ENCODE assay signal across 8 cellular contexts in genomic region chr3:104628185-104628789, GRCh38.
DNase-seq lines count a peak whose midpoint lies in the region; ATAC-seq, FAIRE-seq and TF ChIP-seq lines count a peak whose summit lies in the region.

No MANE protein-coding gene starts in this region.

- H3K36me3 ChIP-seq in GM06990 (ENCODE audit: control insufficient read depth, insufficient read depth, low read length) (no peaks in the 10 kb centered on the region), H7 (replicated peaks; ENCODE audit: control insufficient read depth, insufficient read depth, low read length) (no peaks in the 10 kb centered on the region), astrocyte (ENCODE audit: insufficient read depth, low read length) (no peaks in the 10 kb centered on the region), gastrocnemius medialis (no peaks in the 10 kb centered on the region)

- no peak for FAIRE-seq in astrocyte (lab: Jason Lieb, UNC)

- peaks cover 17% of the 10 kb centered on the region for H3K4me1 Mint-ChIP-seq in astrocyte (ENCODE audit: low read depth, unreplicated experiment)
- H3K4me1 Mint-ChIP-seq in natural killer cell treated with Interleukin-12 subunit alpha and Interleukin-12 subunit beta and Interleukin-15 and Interleukin-18, amount 100 ng/mL, for 72 hours (ENCODE audit: low read depth in 2 of 2): no peaks in the 10 kb centered on the region

- DNase-seq in GM06990 (ENCODE audit: extremely low read depth, insufficient read length): no peak
- peak; percentile 46 for DNase-seq in H7
- DNase-seq in NCI-H1092 (lab: John Stamatoyannopoulos, UW): peak; percentile 15
- peak; percentile 55 for DNase-seq in astrocyte (ENCODE audit: low read depth)
- no peak for DNase-seq in left lobe of liver (ENCODE audit: low spot score)
- no peak for DNase-seq in gastrocnemius medialis
- DNase-seq in natural killer cell treated with Interleukin-12 subunit alpha and Interleukin-12 subunit beta and Interleukin-15 and Interleukin-18, amount 100 ng/mL, for 72 hours (ENCODE audit: low spot score): no peak

- ATAC-seq in left lobe of liver: peak; percentile 93
- no peak for ATAC-seq in activated CD4-positive, CD25-positive, alpha-beta regulatory T cell treated with anti-CD3 and anti-CD28 coated beads, Interleukin-2, amount 50 U/mL, for 24 hours
- ATAC-seq in gastrocnemius medialis: no peak
- no peak for ATAC-seq in natural killer cell treated with Interleukin-12 subunit alpha and Interleukin-12 subunit beta and Interleukin-15 and Interleukin-18, amount 100 ng/mL, for 72 hours

- H3K27ac Mint-ChIP-seq in astrocyte (ENCODE audit: unreplicated experiment): peak overlapping the region; percentile 54
- no peak overlapping the region for H3K27ac Mint-ChIP-seq in natural killer cell treated with Interleukin-12 subunit alpha and Interleukin-12 subunit beta and Interleukin-15 and Interleukin-18, amount 100 ng/mL, for 72 hours

- TF ChIP-seq CTCF in GM06990 (IDR thresholded peaks at IDR 0.05; ENCODE audit: insufficient read depth, low read length, poor library complexity, severe bottlenecking): peak; percentile 62
- peak; percentile 81 for TF ChIP-seq CTCF in astrocyte (IDR thresholded peaks at IDR 0.05; ENCODE audit: insufficient read depth, low read depth, low read length)
- no peak for TF ChIP-seq CTCF in gastrocnemius medialis (IDR thresholded peaks at IDR 0.05 in 4 of 5, conservative IDR thresholded peaks at IDR 0.05 in 1 of 5)

- H3K27ac ChIP-seq in astrocyte (ENCODE audit: low read depth, low read length): peak overlapping the region; percentile 75
- no peak overlapping the region for H3K27ac ChIP-seq in gastrocnemius medialis

- H3K27me3 Mint-ChIP-seq in astrocyte (ENCODE audit: low read depth, unreplicated experiment): no peaks in the 10 kb centered on the region
- H3K27me3 Mint-ChIP-seq in natural killer cell treated with Interleukin-12 subunit alpha and Interleukin-12 subunit beta and Interleukin-15 and Interleukin-18, amount 100 ng/mL, for 72 hours: no peaks in the 10 kb centered on the region

- TF ChIP-seq POLR2A in gastrocnemius medialis (IDR thresholded peaks at IDR 0.05): no peak

- no peak overlapping the region for H2AFZ ChIP-seq in astrocyte (ENCODE audit: low read depth, low read length)

- intact Hi-C loops in gastrocnemius medialis (cut with DNase I; ENCODE audit: low total_unique reads): no loop called here

- H3K79me2 ChIP-seq in astrocyte (ENCODE audit: insufficient read depth, low read length): no peaks in the 10 kb centered on the region

- H3K9me3 ChIP-seq in astrocyte (ENCODE audit: insufficient read depth, low read depth, low read length) (no peaks in the 10 kb centered on the region), gastrocnemius medialis (no peaks in the 10 kb centered on the region)

- H3K4me1 ChIP-seq in astrocyte (ENCODE audit: insufficient read depth, low read length) (peaks cover 14% of the 10 kb centered on the region), gastrocnemius medialis (no peaks in the 10 kb centered on the region)

- peak overlapping the region; percentile 74 for H3K4me2 ChIP-seq in astrocyte (ENCODE audit: low read length)

- H3K9me3 Mint-ChIP-seq in astrocyte (ENCODE audit: unreplicated experiment): peaks cover 3% of the 10 kb centered on the region
- peaks cover 3% of the 10 kb centered on the region for H3K9me3 Mint-ChIP-seq in natural killer cell treated with Interleukin-12 subunit alpha and Interleukin-12 subunit beta and Interleukin-15 and Interleukin-18, amount 100 ng/mL, for 72 hours

- no peaks in the 10 kb centered on the region for H3K27me3 ChIP-seq in GM06990 (replicated peaks; ENCODE audit: control insufficient read depth, insufficient read depth, low read length)
- no peaks in the 10 kb centered on the region for H3K27me3 ChIP-seq in H7 (ENCODE audit: control insufficient read depth, insufficient read depth, low read length)
- no peaks in the 10 kb centered on the region for H3K27me3 ChIP-seq in astrocyte (ENCODE audit: insufficient read depth, low read length)
- H3K27me3 ChIP-seq in gastrocnemius medialis: no peaks in the 10 kb centered on the region

- in situ Hi-C loops in gastrocnemius medialis (cut with MboI; ENCODE audit: low sequenced_read_pairs in 4 of 4): loop anchor here in 1 of 4 donors (25.0 kb wide), 1 partner anchor 109 kb away; no protein-coding TSS in a partner anchor

- no peak overlapping the region for H3K4me3 ChIP-seq in GM06990 (replicated peaks; ENCODE audit: low read depth, low read length)
- H3K4me3 ChIP-seq in H7 (ENCODE audit: insufficient read depth, low read depth, low read length): no peak overlapping the region
- H3K4me3 ChIP-seq in astrocyte (ENCODE audit: insufficient read depth, low read depth, low read length): no peak overlapping the region
- H3K4me3 ChIP-seq in gastrocnemius medialis: no peak overlapping the region

- no peaks in the 10 kb centered on the region for H3K36me3 Mint-ChIP-seq in astrocyte (ENCODE audit: low read depth, unreplicated experiment)
- no peaks in the 10 kb centered on the region for H3K36me3 Mint-ChIP-seq in natural killer cell treated with Interleukin-12 subunit alpha and Interleukin-12 subunit beta and Interleukin-15 and Interleukin-18, amount 100 ng/mL, for 72 hours

- no peak overlapping the region for H3K4me3 Mint-ChIP-seq in astrocyte (ENCODE audit: unreplicated experiment)
- no peak overlapping the region for H3K4me3 Mint-ChIP-seq in natural killer cell treated with Interleukin-12 subunit alpha and Interleukin-12 subunit beta and Interleukin-15 and Interleukin-18, amount 100 ng/mL, for 72 hours

- H3K9ac ChIP-seq in astrocyte (ENCODE audit: low read length): peak overlapping the region; percentile 52

- H4K20me1 ChIP-seq in astrocyte (ENCODE audit: insufficient read depth, low read length): no peaks in the 10 kb centered on the region

Comparison
In these comparisons a context has a peak if more than half of its experiments do, and no peak if none do; other contexts are left out.
1. DNase-seq: peak in H7 (single experiment), NCI-H1092 (single experiment) and astrocyte (single experiment); none in GM06990 (single experiment), left lobe of liver (single experiment), gastrocnemius medialis (0 of 2) and natural killer cell treated with Interleukin-12 subunit alpha and Interleukin-12 subunit beta and Interleukin-15 and Interleukin-18, amount 100 ng/mL, for 72 hours (single experiment).
2. CTCF ChIP-seq: peak in GM06990 (single experiment) and astrocyte (single experiment); none in gastrocnemius medialis (0 of 5).